ENCODE assay signal across 29 cellular contexts in genomic region chr20:22630698-22631097, GRCh38. TPM values are rescaled to one million over a fixed set of nuclear protein-coding genes. Genes with fewer than 3 reads are reported as not detected.
A peak's percentile ranks its signal among the peaks of the same experiment; 100 is the strongest.
DNase-seq lines count a peak whose midpoint lies in the region; TF ChIP-seq lines count a peak whose summit lies in the region.
"Had no signal": no experiment of that assay in that cellular context is flagged by ENCODE, and none has a peak within 500 bp of the region (broad histone marks: within the 10 kb centered on the region; RNA-seq: fewer than 3 reads in every experiment).

No MANE protein-coding gene starts in this region.

- 69 to 75% methylated on average over 6 of the region's 6 CpGs for WGBS in endodermal cell (ENCODE audit: insufficient coverage in 1 of 2, insufficient read length in 1 of 2), 2 experiments

- TF ChIP-seq CTCF in endodermal cell (conservative IDR thresholded peaks at IDR 0.05), result no peak

- no peaks in the 10 kb centered on the region for H3K27me3 Mint-ChIP-seq in endodermal cell (ENCODE audit: insufficient read depth)
- H3K27me3 Mint-ChIP-seq: activated B cell treated with CpG ODN at 0.5 μM for 24 hours; activated naive CD8-positive, alpha-beta T cell treated with anti-CD3 and anti-CD28 coated beads for 36 hours; stimulated activated memory B cell treated with anti-CD40 and anti-IgM and Interleukin-4, amounts not matched to agents 10 μg/mL and 1 μg/mL and 100 μg/mL, for 72 hours had no signal

- no peaks in the 10 kb centered on the region for H3K9me3 ChIP-seq in endodermal cell (ENCODE audit: control insufficient read depth, low read length)
- H3K9me3 ChIP-seq: ascending aorta, right atrium auricular region, spleen had no signal

- DNase-seq in DMS153 treated with DMSO at 0.1 percent for 48 hours (lab: John Stamatoyannopoulos, UW; ENCODE audit: unreplicated experiment), result peak; percentile 46
- peak; percentile 46 for DNase-seq in NCI-H1105 treated with DMSO at 0.1 percent for 48 hours (lab: John Stamatoyannopoulos, UW)
- DNase-seq in NCI-H510A treated with DMSO at 0.1 percent for 48 hours (lab: John Stamatoyannopoulos, UW), result peak; percentile 86
- peak; percentile 54 for DNase-seq in endodermal cell
- DNase-seq in SKM-1 (lab: John Stamatoyannopoulos, UW; ENCODE audit: unreplicated experiment), result no peak
- no peak for DNase-seq in SKM-1 treated with dmso at 0.1 percent for 144 hours (lab: John Stamatoyannopoulos, UW; ENCODE audit: unreplicated experiment)
- no peak for DNase-seq in NCI-H1436 (lab: John Stamatoyannopoulos, UW)
- DNase-seq: activated B cell treated with CpG ODN at 0.5 μM for 24 hours; activated CD8-positive, alpha-beta memory T cell treated with anti-CD3 and anti-CD28 coated beads, Interleukin-2, amount 50 U/mL, for 4 hours; activated naive CD8-positive, alpha-beta T cell treated with anti-CD3 and anti-CD28 coated beads for 36 hours; Calu3; dermis blood vessel endothelial cell; IMR-90; NCI-H1436 treated with DMSO at 0.1 percent for 48 hours; NCI-H526; spleen; stimulated activated CD4-positive, alpha-beta T cell treated with anti-CD3 and anti-CD28 coated beads, Interleukin-4, amount 100 ng/mL, for 1 hour; T-helper 9 cell had no signal

- H3K4me1 Mint-ChIP-seq in endodermal cell, result peaks cover 49% of the 10 kb centered on the region
- H3K4me1 Mint-ChIP-seq: activated B cell treated with CpG ODN at 0.5 μM for 24 hours; activated naive CD8-positive, alpha-beta T cell treated with anti-CD3 and anti-CD28 coated beads for 36 hours; nephron; stimulated activated memory B cell treated with anti-CD40 and anti-IgM and Interleukin-4, amounts not matched to agents 10 μg/mL and 1 μg/mL and 100 μg/mL, for 72 hours had no signal

- no peak overlapping the region for H3K4me3 Mint-ChIP-seq in endodermal cell
- H3K4me3 Mint-ChIP-seq: activated B cell treated with CpG ODN at 0.5 μM for 24 hours; activated naive CD8-positive, alpha-beta T cell treated with anti-CD3 and anti-CD28 coated beads for 36 hours; nephron; stimulated activated memory B cell treated with anti-CD40 and anti-IgM and Interleukin-4, amounts not matched to agents 10 μg/mL and 1 μg/mL and 100 μg/mL, for 72 hours had no signal

- H3K4me3 ChIP-seq in endodermal cell (ENCODE audit: low read length), result no peak overlapping the region
- H3K4me3 ChIP-seq: ascending aorta, right atrium auricular region, spleen had no signal

- no peak overlapping the region for H3K27ac ChIP-seq in endodermal cell (ENCODE audit: low read depth, low read length)
- H3K27ac ChIP-seq: ascending aorta, parathyroid adenoma, right atrium auricular region, spleen had no signal

- H3K36me3 ChIP-seq in endodermal cell (ENCODE audit: control insufficient read depth, insufficient read depth, low read length), result no peaks in the 10 kb centered on the region
- H3K36me3 ChIP-seq: ascending aorta, right atrium auricular region, spleen had no signal

- no peaks in the 10 kb centered on the region for H3K9me3 Mint-ChIP-seq in endodermal cell
- H3K9me3 Mint-ChIP-seq: activated B cell treated with CpG ODN at 0.5 μM for 24 hours; activated naive CD8-positive, alpha-beta T cell treated with anti-CD3 and anti-CD28 coated beads for 36 hours; activated T-helper 2 cell treated with anti-CD3 and anti-CD28 coated beads, Interferon-gamma antibody, Interleukin-2, Interleukin-4, amounts not matched to agents 10 μg/mL and 5 μg/mL and 100 μg/mL, durations not matched to agents 14 hours and 24 hours and 36 hours; nephron had no signal

- H3K27ac Mint-ChIP-seq in endodermal cell, result no peak overlapping the region
- H3K27ac Mint-ChIP-seq: activated B cell treated with CpG ODN at 0.5 μM for 24 hours; activated naive CD8-positive, alpha-beta T cell treated with anti-CD3 and anti-CD28 coated beads for 36 hours; activated T-helper 2 cell treated with anti-CD3 and anti-CD28 coated beads, Interferon-gamma antibody, Interleukin-2, Interleukin-4, amounts not matched to agents 10 μg/mL and 5 μg/mL and 100 μg/mL, durations not matched to agents 14 hours and 24 hours and 36 hours; nephron; stimulated activated memory B cell treated with anti-CD40 and anti-IgM and Interleukin-4, amounts not matched to agents 10 μg/mL and 1 μg/mL and 100 μg/mL, for 72 hours had no signal

- H3K4me1 ChIP-seq in endodermal cell (ENCODE audit: control insufficient read depth, insufficient read depth, low read length), result peaks cover 4% of the 10 kb centered on the region
- H3K4me1 ChIP-seq: ascending aorta, parathyroid adenoma, right atrium auricular region, spleen had no signal

- H3K27me3 ChIP-seq in endodermal cell (ENCODE audit: control insufficient read depth, insufficient read depth, low read length, poor library complexity, severe bottlenecking), result no peaks in the 10 kb centered on the region
- H3K27me3 ChIP-seq: ascending aorta, right atrium auricular region, spleen had no signal

- no peak overlapping the region for H3K9ac ChIP-seq in endodermal cell (ENCODE audit: extremely low read depth, low read length, poor library complexity, severe bottlenecking)
- H3K9ac ChIP-seq: parathyroid adenoma had no signal

- H3K36me3 Mint-ChIP-seq in endodermal cell (ENCODE audit: low read depth), result no peaks in the 10 kb centered on the region
- H3K36me3 Mint-ChIP-seq: activated naive CD8-positive, alpha-beta T cell treated with anti-CD3 and anti-CD28 coated beads for 36 hours; stimulated activated memory B cell treated with anti-CD40 and anti-IgM and Interleukin-4, amounts not matched to agents 10 μg/mL and 1 μg/mL and 100 μg/mL, for 72 hours had no signal

RNA-seq across cellular contexts. Expression of gene FOXA2, which starts 46.3 kb away (rescaled TPM):
- total RNA-seq in endodermal cell, result 100 to 1,000 TPM in 1 of 2 donors, 10 to 100 TPM in 1; 86.7 to 123 TPM
- polyA plus RNA-seq in endodermal cell (2013, experiment 1 of 2), result 19.1 TPM
- polyA plus RNA-seq in endodermal cell (2013, experiment 2 of 2), result 21.7 TPM
- total RNA-seq: activated B cell treated with CpG ODN at 0.5 μM for 24 hours; activated naive CD8-positive, alpha-beta T cell treated with anti-CD3 and anti-CD28 coated beads for 36 hours; activated T-helper 2 cell treated with anti-CD3 and anti-CD28 coated beads, Interferon-gamma antibody, Interleukin-2, Interleukin-4, amounts not matched to agents 10 μg/mL and 5 μg/mL and 100 μg/mL, durations not matched to agents 14 hours and 24 hours and 36 hours; ascending aorta; cardiac septum; dermis blood vessel endothelial cell; fibroblast of lung; IMR-90; mononuclear cell; right atrium auricular region; spleen; temporal lobe had no signal
- polyA plus RNA-seq: AG04450, fibroblast of lung, IMR-90, spleen had no signal

Comparison
In these comparisons a context has a peak if more than half of its experiments do, and no peak if none do; other contexts are left out.
1. DNase-seq: peak in DMS153 treated with DMSO at 0.1 percent for 48 hours (single experiment), NCI-H1105 treated with DMSO at 0.1 percent for 48 hours (single experiment), NCI-H510A treated with DMSO at 0.1 percent for 48 hours (single experiment) and endodermal cell (single experiment); none in SKM-1 (single experiment), SKM-1 treated with dmso at 0.1 percent for 144 hours (single experiment) and NCI-H1436 (single experiment).